Comparison of ENCODE assay signal across 1 cellular context in the genomic region with DNA sequence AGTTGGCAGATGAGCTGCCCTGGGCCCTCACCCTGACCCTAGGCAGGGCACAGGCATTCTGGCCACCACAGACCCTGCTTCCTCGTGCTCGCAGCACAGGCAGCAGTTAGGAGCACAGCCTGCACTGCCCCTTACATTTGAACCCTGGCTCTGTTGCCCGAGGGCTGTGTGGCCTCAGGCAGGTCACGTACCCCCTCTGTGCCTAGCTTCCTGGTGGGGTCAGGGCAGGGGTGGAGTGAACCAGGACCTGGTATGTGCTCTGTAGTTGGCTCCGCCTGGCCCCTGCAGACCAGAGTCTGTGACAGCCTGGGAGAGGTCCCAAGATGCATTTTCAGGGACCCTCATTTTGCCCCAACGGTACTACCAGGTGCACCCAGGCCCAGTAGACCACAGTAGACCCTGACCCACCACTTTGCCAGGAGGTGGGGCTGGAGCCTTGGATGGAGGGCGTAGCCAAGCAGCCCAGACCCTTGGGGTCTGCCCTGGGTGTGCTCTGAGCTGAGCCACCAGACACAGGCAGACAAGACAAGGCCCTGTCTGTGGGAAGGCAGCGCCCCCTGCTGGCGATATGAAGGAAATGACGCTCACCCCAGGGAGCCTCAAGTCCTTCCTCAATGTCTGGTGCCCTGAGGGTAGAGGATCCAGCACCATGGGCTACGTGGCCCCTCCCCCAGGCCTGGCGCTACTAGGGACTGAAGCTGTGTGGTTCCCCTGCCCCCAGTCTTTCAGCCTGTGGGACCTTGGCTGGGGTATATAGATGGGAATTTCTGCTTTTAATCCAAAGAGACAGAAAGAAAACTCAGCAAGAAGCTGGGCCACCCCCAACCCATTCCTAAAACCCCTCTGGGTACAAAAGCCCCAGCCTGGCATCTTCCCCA.
TF ChIP-seq lines count a peak whose summit lies in the region.

No MANE protein-coding gene starts in this region.

TF ChIP-seq in IMR-90, 13 proteins besides CTCF, POLR2A, EP300 and RAD21:
- TF ChIP-seq CEBPB (IDR thresholded peaks at IDR 0.05; ENCODE audit: low read depth, low read length) (no peak), ELK1 (IDR thresholded peaks at IDR 0.05; ENCODE audit: borderline replicate concordance, low read depth, low read length) (no peak), MAZ (IDR thresholded peaks at IDR 0.05; ENCODE audit: borderline replicate concordance, low read depth, low read length) (peak; percentile 65), SMC3 (IDR thresholded peaks at IDR 0.05; ENCODE audit: low read depth, low read length) (peak; percentile 92)
TF ChIP-seq in IMR-90: peak in this region for 2.
